Comparison of ENCODE assay signal across 17 cellular contexts in the genomic region with DNA sequence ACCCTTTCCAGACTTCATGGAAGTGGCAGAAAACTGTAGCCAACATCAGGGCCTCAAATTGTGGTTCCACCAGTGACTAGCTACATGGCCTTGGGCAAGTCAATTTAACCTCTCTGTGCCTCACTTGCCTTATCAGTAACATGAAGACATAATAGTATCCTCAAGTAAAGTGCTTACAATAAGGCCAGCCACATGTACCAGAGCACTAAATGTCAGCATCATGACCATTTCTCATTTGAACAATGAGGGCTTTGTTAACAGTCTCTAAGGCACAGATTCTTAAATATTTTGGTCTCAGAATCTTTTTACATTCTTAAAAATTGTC. TPM values are rescaled to one million over a fixed set of nuclear protein-coding genes. Genes with fewer than 3 reads are reported as not detected.
DNase-seq lines count a peak whose midpoint lies in the region; ATAC-seq, FAIRE-seq and TF ChIP-seq lines count a peak whose summit lies in the region.
"Had no signal": no experiment of that assay in that cellular context is flagged by ENCODE, and none has a peak within 500 bp of the region (broad histone marks: within the 10 kb centered on the region; RNA-seq: fewer than 3 reads in every experiment).

No MANE protein-coding gene starts in this region.

- H3K4me3 ChIP-seq in BLaER1 treated with 17β-estradiol and CSF1 and Interleukin-3, amounts not matched to agents 10 nM and 100 nM: no peak overlapping the region
- no peak overlapping the region for H3K4me3 ChIP-seq in upper lobe of right lung
- H3K4me3 ChIP-seq: PC-9 had no signal

- H4K20me1 ChIP-seq in BLaER1 treated with 17β-estradiol and CSF1 and Interleukin-3, amounts not matched to agents 10 nM and 100 nM: peaks cover 0 to 48% (median 24%) of the 10 kb centered on the region in 11 experiments; a peak in 11 of 22 replicates

- no peaks in the 10 kb centered on the region for H3K27me3 ChIP-seq in BLaER1 treated with 17β-estradiol and CSF1 and Interleukin-3, amounts not matched to agents 10 nM and 100 nM
- no peaks in the 10 kb centered on the region for H3K27me3 ChIP-seq in upper lobe of right lung

- peak; percentile 29 for TF ChIP-seq POLR2A in GM19099 (IDR thresholded peaks at IDR 0.05; ENCODE audit: extremely low read depth, insufficient read length, low read depth)

- ATAC-seq in activated CD8-positive, alpha-beta T cell treated with anti-CD3 and anti-CD28 coated beads for 36 hours: no peak
- ATAC-seq in naive thymus-derived CD8-positive, alpha-beta T cell: no peak
- ATAC-seq in upper lobe of right lung: no peak
- no peak for ATAC-seq in GM21367 (IDR thresholded peaks at IDR 0.05; ENCODE audit: unreplicated experiment)

- H3K36me3 Mint-ChIP-seq in activated CD8-positive, alpha-beta T cell treated with anti-CD3 and anti-CD28 coated beads for 36 hours (ENCODE audit: low read depth): peaks cover 65% of the 10 kb centered on the region
- H3K36me3 Mint-ChIP-seq in naive thymus-derived CD8-positive, alpha-beta T cell: peaks cover 8 to 52% (median 18%) of the 10 kb centered on the region in 3 donors

- peaks cover 30 to 77% (median 56%) of the 10 kb centered on the region in 11 experiments for H3K36me3 ChIP-seq in BLaER1 treated with 17β-estradiol and CSF1 and Interleukin-3, amounts not matched to agents 10 nM and 100 nM
- H3K36me3 ChIP-seq in upper lobe of right lung: no peaks in the 10 kb centered on the region

- H3K9me3 Mint-ChIP-seq in activated CD8-positive, alpha-beta T cell treated with anti-CD3 and anti-CD28 coated beads for 36 hours: no peaks in the 10 kb centered on the region
- H3K9me3 Mint-ChIP-seq in naive thymus-derived CD8-positive, alpha-beta T cell: no peaks in the 10 kb centered on the region
- H3K9me3 Mint-ChIP-seq: mesothelial cell of epicardium had no signal

- peak overlapping the region in 4 of 11 experiments; percentile 41 to 51 (median 46); a peak in 6 of 22 replicates for H3K27ac ChIP-seq in BLaER1 treated with 17β-estradiol and CSF1 and Interleukin-3, amounts not matched to agents 10 nM and 100 nM
- H3K27ac ChIP-seq in upper lobe of right lung: no peak overlapping the region
- H3K27ac ChIP-seq: PC-9 had no signal

- peaks cover 42 to 82% (median 61%) of the 10 kb centered on the region in 10 experiments for H3K4me1 ChIP-seq in BLaER1 treated with 17β-estradiol and CSF1 and Interleukin-3, amounts not matched to agents 10 nM and 100 nM
- H3K4me1 ChIP-seq in upper lobe of right lung: peaks cover 23% of the 10 kb centered on the region

- H3K9me3 ChIP-seq in BLaER1 treated with 17β-estradiol and CSF1 and Interleukin-3, amounts not matched to agents 10 nM and 100 nM (replicated peaks in 1 of 11): no peaks in the 10 kb centered on the region
- H3K9me3 ChIP-seq in upper lobe of right lung: no peaks in the 10 kb centered on the region
- H3K9me3 ChIP-seq: SK-N-SH had no signal

- TF ChIP-seq CTCF in activated CD8-positive, alpha-beta T cell treated with anti-CD3 and anti-CD28 coated beads for 36 hours (IDR thresholded peaks at IDR 0.05): no peak
- TF ChIP-seq CTCF in upper lobe of right lung (IDR thresholded peaks at IDR 0.05): no peak

- H3K27me3 Mint-ChIP-seq in activated CD8-positive, alpha-beta T cell treated with anti-CD3 and anti-CD28 coated beads for 36 hours: no peaks in the 10 kb centered on the region
- no peaks in the 10 kb centered on the region for H3K27me3 Mint-ChIP-seq in naive thymus-derived CD8-positive, alpha-beta T cell

- intact Hi-C loops in activated CD8-positive, alpha-beta T cell treated with anti-CD3 and anti-CD28 coated beads for 36 hours (cut with micrococcal nuclease): no loop called here
- intact Hi-C loops in upper lobe of right lung (cut with DNase I): no loop called here

- FAIRE-seq in RCC 7860 (lab: Jason Lieb, UNC): no peak
- FAIRE-seq: frontal cortex had no signal

- POLR2A ChIA-PET in activated CD8-positive, alpha-beta T cell treated with anti-CD3 and anti-CD28 coated beads for 36 hours (lab: Charles Lee): no interaction called here
- POLR2A ChIA-PET in naive thymus-derived CD8-positive, alpha-beta T cell (lab: Charles Lee): interaction anchor here (1.4 kb wide), 1 partner anchor 10 kb away, joined by 5 read pairs; no protein-coding TSS in a partner anchor

- H3K27ac Mint-ChIP-seq in activated CD8-positive, alpha-beta T cell treated with anti-CD3 and anti-CD28 coated beads for 36 hours: peak overlapping the region; percentile 18
- peak overlapping the region in 6 of 10 donors; percentile 37 to 84 (median 75) for H3K27ac Mint-ChIP-seq in naive thymus-derived CD8-positive, alpha-beta T cell
- H3K27ac Mint-ChIP-seq: mesothelial cell of epicardium had no signal

- H3K4me1 Mint-ChIP-seq in activated CD8-positive, alpha-beta T cell treated with anti-CD3 and anti-CD28 coated beads for 36 hours (ENCODE audit: low read depth): peaks cover 37% of the 10 kb centered on the region
- peaks cover 30 to 64% (median 51%) of the 10 kb centered on the region in 4 donors for H3K4me1 Mint-ChIP-seq in naive thymus-derived CD8-positive, alpha-beta T cell

- H3K9ac ChIP-seq in BLaER1 treated with 17β-estradiol and CSF1 and Interleukin-3, amounts not matched to agents 10 nM and 100 nM: no peak overlapping the region
- H3K9ac ChIP-seq: SK-N-SH had no signal

- H3K4me3 Mint-ChIP-seq in activated CD8-positive, alpha-beta T cell treated with anti-CD3 and anti-CD28 coated beads for 36 hours: no peak overlapping the region
- no peak overlapping the region for H3K4me3 Mint-ChIP-seq in naive thymus-derived CD8-positive, alpha-beta T cell
- H3K4me3 Mint-ChIP-seq: mesothelial cell of epicardium had no signal

- peak overlapping the region in 6 of 11 experiments; percentile 59 to 88 (median 67); a peak in 11 of 22 replicates for H3K4me2 ChIP-seq in BLaER1 treated with 17β-estradiol and CSF1 and Interleukin-3, amounts not matched to agents 10 nM and 100 nM
- H3K4me2 ChIP-seq: PC-9, SK-N-SH had no signal

- CTCF ChIA-PET in activated CD8-positive, alpha-beta T cell treated with anti-CD3 and anti-CD28 coated beads for 36 hours (lab: Charles Lee): interaction anchor here (0.8 to 1.7 kb wide), 4 partner anchors 17 to 40 kb away, joined by 3 to 4 read pairs (median 3); no protein-coding TSS in a partner anchor

- DNase-seq in activated CD8-positive, alpha-beta T cell treated with anti-CD3 and anti-CD28 coated beads for 36 hours: no peak
- DNase-seq in naive thymus-derived CD8-positive, alpha-beta T cell: no peak
- DNase-seq in upper lobe of right lung: no peak
- DNase-seq in RCC 7860 (ENCODE audit: low spot score): no peak
- DNase-seq: activated CD4-positive, CD25-positive, alpha-beta regulatory T cell treated with anti-CD3 and anti-CD28 coated beads, Interleukin-2, amount 50 U/mL, for 72 hours; anterior cingulate cortex; caudate nucleus; H7; NCI-H1417 treated with DMSO at 0.1 percent for 48 hours; NCI-H748 treated with DMSO at 0.1 percent for 48 hours; PC-9; SK-N-SH had no signal

RNA-seq across cellular contexts. Expression of a gene that starts 5.8 kb away (rescaled TPM):
- 100 to 1,000 TPM; 101 to 105 TPM for total RNA-seq in activated CD8-positive, alpha-beta T cell treated with anti-CD3 and anti-CD28 coated beads for 36 hours
- total RNA-seq in naive thymus-derived CD8-positive, alpha-beta T cell: 10 to 100 TPM; 69.0 to 74.8 TPM
- 10 to 100 TPM; 13.3 to 30.2 (median 28.1) TPM for polyA plus RNA-seq in naive thymus-derived CD8-positive, alpha-beta T cell
- 72.9 TPM for total RNA-seq in upper lobe of right lung

RNA-seq across cellular contexts. Expression of a gene that starts 59.7 kb away (rescaled TPM):
- total RNA-seq in activated CD8-positive, alpha-beta T cell treated with anti-CD3 and anti-CD28 coated beads for 36 hours: 1,000 to 10,000 TPM; 2,035 to 2,060 TPM
- total RNA-seq in naive thymus-derived CD8-positive, alpha-beta T cell: 1,000 to 10,000 TPM; 1,479 to 1,535 TPM
- 1,000 to 10,000 TPM; 6,950 to 8,855 (median 7,882) TPM for polyA plus RNA-seq in naive thymus-derived CD8-positive, alpha-beta T cell
- total RNA-seq in upper lobe of right lung: 1,558 TPM
